Comparison of ENCODE assay signal across 17 cellular contexts in genomic region chr6:106553440-106553839, GRCh38.
DNase-seq lines count a peak whose midpoint lies in the region; ATAC-seq and TF ChIP-seq lines count a peak whose summit lies in the region.
"Had no signal": no experiment of that assay in that cellular context is flagged by ENCODE, and none has a peak within 500 bp of the region (broad histone marks: within the 10 kb centered on the region; RNA-seq: fewer than 3 reads in every experiment).

No MANE protein-coding gene starts in this region.

- no peak for TF ChIP-seq CTCF in body of pancreas (IDR thresholded peaks at IDR 0.05)

- peaks cover 58% of the 10 kb centered on the region for H3K36me3 Mint-ChIP-seq in activated CD4-positive, alpha-beta T cell treated with anti-CD3 and anti-CD28 coated beads, Interleukin-2, amount 10 ng/mL, durations not matched to agents 24 days and 14 days (ENCODE audit: low read depth)
- H3K36me3 Mint-ChIP-seq in activated CD4-positive, alpha-beta T cell treated with anti-CD3 and anti-CD28 coated beads, Interleukin-2, amount 10 ng/mL, durations not matched to agents 7 days and 5 days (ENCODE audit: low read depth): peaks cover 63% of the 10 kb centered on the region
- H3K36me3 Mint-ChIP-seq in activated T-cell treated with anti-CD3 and anti-CD28 coated beads, Interleukin-2, amount 50 U/mL, for 4 hours (ENCODE audit: insufficient read depth): peaks cover 53% of the 10 kb centered on the region
- peaks cover 17 to 33% of the 10 kb centered on the region in 2 donors for H3K36me3 Mint-ChIP-seq in stimulated activated naive B cell treated with anti-CD40 and anti-IgM and Interleukin-4, amounts not matched to agents 10 μg/mL and 1 μg/mL and 100 μg/mL, for 72 hours

- peaks cover 22% of the 10 kb centered on the region for H3K4me1 Mint-ChIP-seq in activated CD4-positive, alpha-beta T cell treated with anti-CD3 and anti-CD28 coated beads, Interleukin-2, amount 10 ng/mL, durations not matched to agents 24 days and 14 days
- peaks cover 15% of the 10 kb centered on the region for H3K4me1 Mint-ChIP-seq in activated CD4-positive, alpha-beta T cell treated with anti-CD3 and anti-CD28 coated beads, Interleukin-2, amount 10 ng/mL, durations not matched to agents 7 days and 5 days
- peaks cover 29% of the 10 kb centered on the region for H3K4me1 Mint-ChIP-seq in activated T-cell treated with anti-CD3 and anti-CD28 coated beads, Interleukin-2, amount 50 U/mL, for 4 hours (ENCODE audit: low read depth)
- peaks cover 0 to 4% of the 10 kb centered on the region in 2 donors for H3K4me1 Mint-ChIP-seq in stimulated activated naive B cell treated with anti-CD40 and anti-IgM and Interleukin-4, amounts not matched to agents 10 μg/mL and 1 μg/mL and 100 μg/mL, for 72 hours

- H3K36me3 ChIP-seq in body of pancreas (replicated peaks in 1 of 2; ENCODE audit: insufficient read depth in 1 of 2, low read depth in 2 of 2): no peaks in the 10 kb centered on the region
- H3K36me3 ChIP-seq: colonic mucosa had no signal

- no peaks in the 10 kb centered on the region for H3K4me1 ChIP-seq in body of pancreas
- H3K4me1 ChIP-seq: colonic mucosa had no signal

- no peak overlapping the region for H3K4me3 Mint-ChIP-seq in activated CD4-positive, alpha-beta T cell treated with anti-CD3 and anti-CD28 coated beads, Interleukin-2, amount 10 ng/mL, durations not matched to agents 24 days and 14 days
- no peak overlapping the region for H3K4me3 Mint-ChIP-seq in activated CD4-positive, alpha-beta T cell treated with anti-CD3 and anti-CD28 coated beads, Interleukin-2, amount 10 ng/mL, durations not matched to agents 7 days and 5 days
- H3K4me3 Mint-ChIP-seq in activated T-cell treated with anti-CD3 and anti-CD28 coated beads, Interleukin-2, amount 50 U/mL, for 4 hours: no peak overlapping the region
- H3K4me3 Mint-ChIP-seq in stimulated activated naive B cell treated with anti-CD40 and anti-IgM and Interleukin-4, amounts not matched to agents 10 μg/mL and 1 μg/mL and 100 μg/mL, for 72 hours: no peak overlapping the region
- H3K4me3 Mint-ChIP-seq: activated CD8-positive, alpha-beta memory T cell treated with anti-CD3 and anti-CD28 coated beads, Interleukin-2, amount 10 ng/mL, durations not matched to agents 7 days and 5 days had no signal

- peak overlapping the region; percentile 63 for H3K27ac Mint-ChIP-seq in activated CD4-positive, alpha-beta T cell treated with anti-CD3 and anti-CD28 coated beads, Interleukin-2, amount 10 ng/mL, durations not matched to agents 24 days and 14 days
- no peak overlapping the region for H3K27ac Mint-ChIP-seq in activated CD4-positive, alpha-beta T cell treated with anti-CD3 and anti-CD28 coated beads, Interleukin-2, amount 10 ng/mL, durations not matched to agents 7 days and 5 days
- peak overlapping the region; percentile 52 for H3K27ac Mint-ChIP-seq in stimulated activated naive B cell treated with anti-CD40 and anti-IgM and Interleukin-4, amounts not matched to agents 10 μg/mL and 1 μg/mL and 100 μg/mL, for 72 hours
- H3K27ac Mint-ChIP-seq: activated CD8-positive, alpha-beta memory T cell treated with anti-CD3 and anti-CD28 coated beads, Interleukin-2, amount 10 ng/mL, durations not matched to agents 7 days and 5 days had no signal

- H3K27me3 ChIP-seq in body of pancreas: no peaks in the 10 kb centered on the region
- H3K27me3 ChIP-seq: colonic mucosa had no signal

- DNase-seq in activated CD4-positive, alpha-beta T cell treated with anti-CD3 and anti-CD28 coated beads, Interleukin-2, amount 10 ng/mL, durations not matched to agents 24 days and 14 days: peak; percentile 55
- DNase-seq in activated CD4-positive, alpha-beta T cell treated with anti-CD3 and anti-CD28 coated beads, Interleukin-2, amount 10 ng/mL, durations not matched to agents 7 days and 5 days: no peak
- no peak for DNase-seq in activated T-cell treated with anti-CD3 and anti-CD28 coated beads, Interleukin-2, amount 50 U/mL, for 4 hours
- DNase-seq in kidney glomerular epithelial cell (lab: John Stamatoyannopoulos, UW): peak; percentile 34
- DNase-seq in stimulated activated naive B cell treated with anti-CD40 and anti-IgM and Interleukin-4, amounts not matched to agents 10 μg/mL and 1 μg/mL and 100 μg/mL, for 72 hours: no peak
- no peak for DNase-seq in NCI-H2107 treated with DMSO at 0.1 percent for 48 hours (lab: John Stamatoyannopoulos, UW; ENCODE audit: unreplicated experiment)
- no peak for DNase-seq in body of pancreas
- no peak for DNase-seq in SIG-M5 treated with dmso at 0.1 percent for 504 hours (lab: John Stamatoyannopoulos, UW; ENCODE audit: unreplicated experiment)
- DNase-seq: activated CD8-positive, alpha-beta memory T cell treated with anti-CD3 and anti-CD28 coated beads, Interleukin-2, amount 10 ng/mL, durations not matched to agents 7 days and 5 days; aorta; colonic mucosa; glutamatergic neuron; NCI-H146; NCI-H345; substantia nigra had no signal

- H3K9me3 ChIP-seq in body of pancreas: no peaks in the 10 kb centered on the region
- H3K9me3 ChIP-seq: colonic mucosa had no signal

- no peak overlapping the region for H3K4me3 ChIP-seq in body of pancreas
- H3K4me3 ChIP-seq: colonic mucosa had no signal

- peak; percentile 98 to 99 for ATAC-seq in activated T-cell treated with anti-CD3 and anti-CD28 coated beads, Interleukin-2, amount 50 U/mL, for 4 hours
- peak; percentile 29 to 58 for ATAC-seq in stimulated activated naive B cell treated with anti-CD40 and anti-IgM and Interleukin-4, amounts not matched to agents 10 μg/mL and 1 μg/mL and 100 μg/mL, for 72 hours (replicated peaks)
- ATAC-seq in body of pancreas: no peak
- ATAC-seq: activated CD8-positive, alpha-beta memory T cell treated with anti-CD3 and anti-CD28 coated beads, Interleukin-2, amount 10 ng/mL, durations not matched to agents 7 days and 5 days; esophagus mucosa; Right ventricle myocardium inferior had no signal

- CTCF ChIA-PET in activated CD4-positive, alpha-beta T cell treated with anti-CD3 and anti-CD28 coated beads, Interleukin-2, amount 10 ng/mL, durations not matched to agents 7 days and 5 days (lab: Charles Lee): interaction anchor here (1.1 to 1.3 kb wide), 2 partner anchors 9 to 14 kb away, joined by 3 read pairs; no protein-coding TSS in a partner anchor

- H3K27me3 Mint-ChIP-seq in activated CD4-positive, alpha-beta T cell treated with anti-CD3 and anti-CD28 coated beads, Interleukin-2, amount 10 ng/mL, durations not matched to agents 24 days and 14 days: no peaks in the 10 kb centered on the region
- no peaks in the 10 kb centered on the region for H3K27me3 Mint-ChIP-seq in activated CD4-positive, alpha-beta T cell treated with anti-CD3 and anti-CD28 coated beads, Interleukin-2, amount 10 ng/mL, durations not matched to agents 7 days and 5 days
- no peaks in the 10 kb centered on the region for H3K27me3 Mint-ChIP-seq in activated T-cell treated with anti-CD3 and anti-CD28 coated beads, Interleukin-2, amount 50 U/mL, for 4 hours (ENCODE audit: low read depth)
- H3K27me3 Mint-ChIP-seq in stimulated activated naive B cell treated with anti-CD40 and anti-IgM and Interleukin-4, amounts not matched to agents 10 μg/mL and 1 μg/mL and 100 μg/mL, for 72 hours: no peaks in the 10 kb centered on the region
- H3K27me3 Mint-ChIP-seq: activated CD8-positive, alpha-beta memory T cell treated with anti-CD3 and anti-CD28 coated beads, Interleukin-2, amount 10 ng/mL, durations not matched to agents 7 days and 5 days had no signal

- TF ChIP-seq POLR2A in body of pancreas (IDR thresholded peaks at IDR 0.05): no peak

- H3K9me3 Mint-ChIP-seq in activated CD4-positive, alpha-beta T cell treated with anti-CD3 and anti-CD28 coated beads, Interleukin-2, amount 10 ng/mL, durations not matched to agents 24 days and 14 days: peaks cover 5% of the 10 kb centered on the region
- peaks cover 2% of the 10 kb centered on the region for H3K9me3 Mint-ChIP-seq in activated CD4-positive, alpha-beta T cell treated with anti-CD3 and anti-CD28 coated beads, Interleukin-2, amount 10 ng/mL, durations not matched to agents 7 days and 5 days
- no peaks in the 10 kb centered on the region for H3K9me3 Mint-ChIP-seq in activated T-cell treated with anti-CD3 and anti-CD28 coated beads, Interleukin-2, amount 50 U/mL, for 4 hours
- H3K9me3 Mint-ChIP-seq in stimulated activated naive B cell treated with anti-CD40 and anti-IgM and Interleukin-4, amounts not matched to agents 10 μg/mL and 1 μg/mL and 100 μg/mL, for 72 hours: peaks cover 0 to 3% of the 10 kb centered on the region in 2 donors

- H3K27ac ChIP-seq in body of pancreas: no peak overlapping the region
- H3K27ac ChIP-seq: colonic mucosa had no signal

- 89 to 93% methylated on average over 5 of the region's 5 CpGs for WGBS in body of pancreas, 2 donors

- POLR2A ChIA-PET in activated CD4-positive, alpha-beta T cell treated with anti-CD3 and anti-CD28 coated beads, Interleukin-2, amount 10 ng/mL, durations not matched to agents 7 days and 5 days (lab: Charles Lee): no interaction called here

- intact Hi-C loops in activated CD4-positive, alpha-beta T cell treated with anti-CD3 and anti-CD28 coated beads, Interleukin-2, amount 10 ng/mL, durations not matched to agents 24 days and 14 days (cut with micrococcal nuclease): loop anchor here (1.0 to 2.0 kb wide), 2 partner anchors 17 to 32 kb away; no protein-coding TSS in a partner anchor
- intact Hi-C loops in body of pancreas (cut with DNase I): no loop called here

Comparison
In these comparisons a context has a peak if more than half of its experiments do, and no peak if none do; other contexts are left out.
1. DNase-seq: peak in activated CD4-positive, alpha-beta T cell treated with anti-CD3 and anti-CD28 coated beads, Interleukin-2, amount 10 ng/mL, durations not matched to agents 24 days and 14 days (single experiment) and kidney glomerular epithelial cell (single experiment); none in activated CD4-positive, alpha-beta T cell treated with anti-CD3 and anti-CD28 coated beads, Interleukin-2, amount 10 ng/mL, durations not matched to agents 7 days and 5 days (single experiment), activated T-cell treated with anti-CD3 and anti-CD28 coated beads, Interleukin-2, amount 50 U/mL, for 4 hours (single experiment), stimulated activated naive B cell treated with anti-CD40 and anti-IgM and Interleukin-4, amounts not matched to agents 10 μg/mL and 1 μg/mL and 100 μg/mL, for 72 hours (single experiment), NCI-H2107 treated with DMSO at 0.1 percent for 48 hours (single experiment), body of pancreas (0 of 4) and SIG-M5 treated with dmso at 0.1 percent for 504 hours (single experiment).